ENCODE assay signal across 15 cellular contexts in the genomic region with DNA sequence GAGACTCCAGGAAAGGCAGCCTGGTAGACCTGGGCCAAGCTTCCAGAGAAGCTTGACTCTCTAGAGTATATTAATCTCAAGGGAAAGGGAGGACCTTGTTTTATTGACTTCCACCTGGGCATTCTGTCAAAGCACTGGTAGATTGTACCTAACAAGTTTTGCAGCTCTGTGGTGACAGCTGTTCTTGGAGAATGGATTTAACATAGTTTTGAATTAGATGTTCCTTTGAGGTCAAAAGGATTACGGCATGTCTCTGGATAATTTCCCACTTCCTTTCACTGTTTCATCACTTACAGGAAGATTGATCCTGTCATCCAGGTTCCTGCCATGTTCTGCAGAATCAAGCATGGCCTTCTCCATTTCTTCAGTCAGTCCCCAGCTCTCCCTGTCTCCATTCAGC.
DNase-seq lines count a peak whose midpoint lies in the region; ATAC-seq and TF ChIP-seq lines count a peak whose summit lies in the region.
"Had no signal": no experiment of that assay in that cellular context is flagged by ENCODE, and none has a peak within 500 bp of the region (broad histone marks: within the 10 kb centered on the region; RNA-seq: fewer than 3 reads in every experiment).

No MANE protein-coding gene starts in this region.

- no peaks in the 10 kb centered on the region for H4K20me1 ChIP-seq in BLaER1 treated with 17β-estradiol and CSF1 and Interleukin-3, amounts not matched to agents 10 nM and 100 nM

- peak overlapping the region; percentile 47 to 93 (median 75) for H3K4me2 ChIP-seq in BLaER1 treated with 17β-estradiol and CSF1 and Interleukin-3, amounts not matched to agents 10 nM and 100 nM

- peak overlapping the region; percentile 37 for H3K4me3 Mint-ChIP-seq in dendritic cell treated with granulocyte-macrophage colony-stimulating factor and Interleukin-4, amounts not matched to agents 40 ng/mL and 50 ng/mL, for 4 days
- H3K4me3 Mint-ChIP-seq in nephron, result no peak overlapping the region
- no peak overlapping the region for H3K4me3 Mint-ChIP-seq in stimulated activated naive B cell treated with anti-CD40 and anti-IgM and Interleukin-4, amounts not matched to agents 10 μg/mL and 1 μg/mL and 100 μg/mL, for 72 hours
- H3K4me3 Mint-ChIP-seq: effector memory CD8-positive, alpha-beta T cell had no signal

- H3K9ac ChIP-seq in BLaER1 treated with 17β-estradiol and CSF1 and Interleukin-3, amounts not matched to agents 10 nM and 100 nM, result no peak overlapping the region

- DNase-seq in HS-5 (ENCODE audit: low read depth) (peak; percentile 59), middle frontal gyrus (ENCODE audit: extremely low spot score, low spot score) (no peak)
- no peak for DNase-seq in stimulated activated naive B cell treated with anti-CD40 and anti-IgM and Interleukin-4, amounts not matched to agents 10 μg/mL and 1 μg/mL and 100 μg/mL, for 72 hours
- DNase-seq: activated CD8-positive, alpha-beta memory T cell treated with anti-CD3 and anti-CD28 coated beads for 24 hours; activated naive CD4-positive, alpha-beta T cell; effector memory CD8-positive, alpha-beta T cell; NCI-H1105; NCI-H2171; stimulated activated naive CD8-positive, alpha-beta T cell treated with anti-CD3 and anti-CD28 coated beads, Interleukin-15, Interleukin-2, amounts not matched to agents 100 U/mL and 50 U/mL, for 24 hours had no signal

- H3K9me3 Mint-ChIP-seq in dendritic cell treated with granulocyte-macrophage colony-stimulating factor and Interleukin-4, amounts not matched to agents 40 ng/mL and 50 ng/mL, for 4 days, result no peaks in the 10 kb centered on the region
- no peaks in the 10 kb centered on the region for H3K9me3 Mint-ChIP-seq in nephron
- H3K9me3 Mint-ChIP-seq in stimulated activated naive B cell treated with anti-CD40 and anti-IgM and Interleukin-4, amounts not matched to agents 10 μg/mL and 1 μg/mL and 100 μg/mL, for 72 hours, result no peaks in the 10 kb centered on the region
- H3K9me3 Mint-ChIP-seq: effector memory CD8-positive, alpha-beta T cell had no signal

- peaks cover 55% of the 10 kb centered on the region for H3K4me1 Mint-ChIP-seq in dendritic cell treated with granulocyte-macrophage colony-stimulating factor and Interleukin-4, amounts not matched to agents 40 ng/mL and 50 ng/mL, for 4 days (ENCODE audit: low read depth)
- peaks cover 14% of the 10 kb centered on the region for H3K4me1 Mint-ChIP-seq in nephron
- H3K4me1 Mint-ChIP-seq in stimulated activated naive B cell treated with anti-CD40 and anti-IgM and Interleukin-4, amounts not matched to agents 10 μg/mL and 1 μg/mL and 100 μg/mL, for 72 hours, result peaks cover 17 to 33% of the 10 kb centered on the region in 2 donors

- intact Hi-C loops in dendritic cell treated with granulocyte-macrophage colony-stimulating factor and Interleukin-4, amounts not matched to agents 40 ng/mL and 50 ng/mL, for 4 days (cut with micrococcal nuclease), result no loop called here

- no peaks in the 10 kb centered on the region for H3K36me3 ChIP-seq in BLaER1 treated with 17β-estradiol and CSF1 and Interleukin-3, amounts not matched to agents 10 nM and 100 nM

- H3K4me3 ChIP-seq in BLaER1 treated with 17β-estradiol and CSF1 and Interleukin-3, amounts not matched to agents 10 nM and 100 nM, result peak overlapping the region in 2 of 10 experiments; percentile 1 to 44; a peak in 1 of 20 replicates

- no peaks in the 10 kb centered on the region for H3K9me3 ChIP-seq in BLaER1 treated with 17β-estradiol and CSF1 and Interleukin-3, amounts not matched to agents 10 nM and 100 nM (replicated peaks in 1 of 11)

- H3K27me3 Mint-ChIP-seq in dendritic cell treated with granulocyte-macrophage colony-stimulating factor and Interleukin-4, amounts not matched to agents 40 ng/mL and 50 ng/mL, for 4 days, result no peaks in the 10 kb centered on the region
- peaks cover 21% of the 10 kb centered on the region for H3K27me3 Mint-ChIP-seq in nephron (ENCODE audit: low read depth)
- peaks cover 11 to 22% of the 10 kb centered on the region in 2 donors for H3K27me3 Mint-ChIP-seq in stimulated activated naive B cell treated with anti-CD40 and anti-IgM and Interleukin-4, amounts not matched to agents 10 μg/mL and 1 μg/mL and 100 μg/mL, for 72 hours

- peaks cover 12 to 20% (median 15%) of the 10 kb centered on the region in 11 experiments; a peak in 21 of 22 replicates for H3K27me3 ChIP-seq in BLaER1 treated with 17β-estradiol and CSF1 and Interleukin-3, amounts not matched to agents 10 nM and 100 nM
- H3K27me3 ChIP-seq: foreskin keratinocyte had no signal

- H3K27ac Mint-ChIP-seq in dendritic cell treated with granulocyte-macrophage colony-stimulating factor and Interleukin-4, amounts not matched to agents 40 ng/mL and 50 ng/mL, for 4 days, result peak overlapping the region; percentile 88
- peak overlapping the region in 2 of 3 experiments; percentile 67 to 71 for H3K27ac Mint-ChIP-seq in nephron
- no peak overlapping the region for H3K27ac Mint-ChIP-seq in stimulated activated naive B cell treated with anti-CD40 and anti-IgM and Interleukin-4, amounts not matched to agents 10 μg/mL and 1 μg/mL and 100 μg/mL, for 72 hours
- H3K27ac Mint-ChIP-seq: effector memory CD8-positive, alpha-beta T cell had no signal

- no peak overlapping the region; a peak in 1 of 22 replicates for H3K27ac ChIP-seq in BLaER1 treated with 17β-estradiol and CSF1 and Interleukin-3, amounts not matched to agents 10 nM and 100 nM
- H3K27ac ChIP-seq: foreskin keratinocyte had no signal

- peaks cover 12% of the 10 kb centered on the region for H3K36me3 Mint-ChIP-seq in dendritic cell treated with granulocyte-macrophage colony-stimulating factor and Interleukin-4, amounts not matched to agents 40 ng/mL and 50 ng/mL, for 4 days (ENCODE audit: low read depth)
- H3K36me3 Mint-ChIP-seq in nephron (ENCODE audit: low read depth), result no peaks in the 10 kb centered on the region
- H3K36me3 Mint-ChIP-seq in stimulated activated naive B cell treated with anti-CD40 and anti-IgM and Interleukin-4, amounts not matched to agents 10 μg/mL and 1 μg/mL and 100 μg/mL, for 72 hours, result no peaks in the 10 kb centered on the region

- ATAC-seq in GM18519 (IDR thresholded peaks at IDR 0.05; ENCODE audit: low FRiP score, unreplicated experiment) (no peak), HG03354 (IDR thresholded peaks at IDR 0.05; ENCODE audit: poor library complexity, severe bottlenecking, unreplicated experiment) (no peak)
- no peak for ATAC-seq in stimulated activated naive B cell treated with anti-CD40 and anti-IgM and Interleukin-4, amounts not matched to agents 10 μg/mL and 1 μg/mL and 100 μg/mL, for 72 hours (replicated peaks)
- ATAC-seq: effector memory CD8-positive, alpha-beta T cell; foreskin keratinocyte; stimulated activated naive CD8-positive, alpha-beta T cell treated with anti-CD3 and anti-CD28 coated beads, Interleukin-15, Interleukin-2, amounts not matched to agents 100 U/mL and 50 U/mL, for 24 hours had no signal

- no peak for TF ChIP-seq CTCF in nephron (IDR thresholded peaks at IDR 0.05; ENCODE audit: unreplicated experiment in 3 of 3)

- H3K4me1 ChIP-seq in BLaER1 treated with 17β-estradiol and CSF1 and Interleukin-3, amounts not matched to agents 10 nM and 100 nM, result peaks cover 20 to 42% (median 27%) of the 10 kb centered on the region in 10 experiments
- H3K4me1 ChIP-seq: foreskin keratinocyte had no signal
